8 cellular contexts compared by ENCODE assay signal in genomic region chr1:230306158-230306557, GRCh38.
A peak's percentile ranks its signal among the peaks of the same experiment; 100 is the strongest.
DNase-seq lines count a peak whose midpoint lies in the region; ATAC-seq and TF ChIP-seq lines count a peak whose summit lies in the region.

No MANE protein-coding gene starts in this region.

- no peaks in the 10 kb centered on the region for H3K36me3 Mint-ChIP-seq in activated B cell treated with CpG ODN at 0.5 μM for 24 hours (ENCODE audit: low read depth)

- no peaks in the 10 kb centered on the region for H3K27me3 Mint-ChIP-seq in activated B cell treated with CpG ODN at 0.5 μM for 24 hours

- DNase-seq in activated effector memory CD4-positive, alpha-beta T cell treated with anti-CD3 and anti-CD28 coated beads, Interleukin-2, amount 50 U/mL, for 16 hours, result peak; percentile 70
- DNase-seq in activated effector memory CD4-positive, alpha-beta T cell treated with Interleukin-2 at 50 U/mL for 16 hours, result no peak
- DNase-seq in activated B cell treated with CpG ODN at 0.5 μM for 24 hours (no peak), pons (ENCODE audit: low spot score) (no peak), NCI-H524 treated with DMSO at 0.1 percent for 48 hours (lab: John Stamatoyannopoulos, UW) (no peak)
- peak; percentile 51 for DNase-seq in stimulated activated CD8-positive, alpha-beta memory T cell treated with anti-CD3 and anti-CD28 coated beads, Interleukin-4, amount 100 ng/mL, for 48 hours

- ATAC-seq in HG02885 (IDR thresholded peaks at IDR 0.05; ENCODE audit: poor library complexity, unreplicated experiment) (peak; percentile 62), activated B cell treated with CpG ODN at 0.5 μM for 24 hours (ENCODE audit: low read depth) (peak; percentile 76), HG02623 (IDR thresholded peaks at IDR 0.05; ENCODE audit: unreplicated experiment) (no peak)

- no peak overlapping the region for H3K27ac Mint-ChIP-seq in activated B cell treated with CpG ODN at 0.5 μM for 24 hours

- TF ChIP-seq CTCF in activated B cell treated with CpG ODN at 0.5 μM for 24 hours (IDR thresholded peaks at IDR 0.05), result no peak

- CTCF ChIA-PET in activated B cell treated with CpG ODN at 0.5 μM for 24 hours (lab: Charles Lee), result interaction anchor here (0.8 to 11.6 kb wide), 8 partner anchors 11 to 649 kb away, joined by 3 to 116 read pairs (median 4); no protein-coding TSS in a partner anchor

- H3K4me3 Mint-ChIP-seq in activated B cell treated with CpG ODN at 0.5 μM for 24 hours, result no peak overlapping the region

- POLR2A ChIA-PET in activated B cell treated with CpG ODN at 0.5 μM for 24 hours (lab: Charles Lee), result interaction anchor here (0.7 to 1.5 kb wide), 3 partner anchors 35 to 795 kb away, joined by 3 to 8 read pairs (median 5); no protein-coding TSS in a partner anchor

- intact Hi-C loops in activated B cell treated with CpG ODN at 0.5 μM for 24 hours (cut with micrococcal nuclease), result loop anchor here (5.0 to 10.0 kb wide), 2 partner anchors 34 to 461 kb away; no protein-coding TSS in a partner anchor

- H3K9me3 Mint-ChIP-seq in activated B cell treated with CpG ODN at 0.5 μM for 24 hours, result no peaks in the 10 kb centered on the region

- peaks cover 47% of the 10 kb centered on the region for H3K4me1 Mint-ChIP-seq in activated B cell treated with CpG ODN at 0.5 μM for 24 hours

Comparison
In these comparisons a context has a peak if more than half of its experiments do, and no peak if none do; other contexts are left out.
1. DNase-seq: peak in activated effector memory CD4-positive, alpha-beta T cell treated with anti-CD3 and anti-CD28 coated beads, Interleukin-2, amount 50 U/mL, for 16 hours (single experiment) and stimulated activated CD8-positive, alpha-beta memory T cell treated with anti-CD3 and anti-CD28 coated beads, Interleukin-4, amount 100 ng/mL, for 48 hours (single experiment); none in activated effector memory CD4-positive, alpha-beta T cell treated with Interleukin-2 at 50 U/mL for 16 hours (single experiment), activated B cell treated with CpG ODN at 0.5 μM for 24 hours (single experiment), pons (single experiment) and NCI-H524 treated with DMSO at 0.1 percent for 48 hours (single experiment).